ENCODE assay signal across 20 cellular contexts in genomic region chr2:96825057-96825456, GRCh38. TPM values are rescaled to one million over a fixed set of nuclear protein-coding genes. Genes with fewer than 3 reads are reported as not detected.
A peak's percentile ranks its signal among the peaks of the same experiment; 100 is the strongest.
DNase-seq lines count a peak whose midpoint lies in the region; ATAC-seq, FAIRE-seq and TF ChIP-seq lines count a peak whose summit lies in the region.
"Had no signal": no experiment of that assay in that cellular context is flagged by ENCODE, and none has a peak within 500 bp of the region (broad histone marks: within the 10 kb centered on the region; RNA-seq: fewer than 3 reads in every experiment).

No MANE protein-coding gene starts in this region.

- no peak overlapping the region for H2BK5ac ChIP-seq in IMR-90 (ENCODE audit: low read depth, low read length, poor library complexity, severe bottlenecking)

- peaks cover 12% of the 10 kb centered on the region; the same call in 1 of the 2 replicates for H3K9me1 ChIP-seq in IMR-90 (ENCODE audit: insufficient read depth, low read length)

- H2AK9ac ChIP-seq in IMR-90 (replicated peaks; ENCODE audit: low read depth, low read length, poor library complexity): no peak overlapping the region

- H3K4me1 ChIP-seq in Caco-2 (peaks cover 43% of the 10 kb centered on the region), IMR-90 (ENCODE audit: control insufficient read depth, insufficient read depth, low read length) (peaks cover 8% of the 10 kb centered on the region; the same call in 1 of the 2 replicates), kidney (ENCODE audit: control insufficient read depth in 1 of 2, insufficient read depth in 1 of 2, low read depth in 1 of 2, low read length in 2 of 2) (peaks cover 13% of the 10 kb centered on the region in 2 donors), spleen (peaks cover 11 to 42% (median 21%) of the 10 kb centered on the region in 6 donors)
- H3K4me1 ChIP-seq: HAP-1 had no signal

- H2BK15ac ChIP-seq in IMR-90 (ENCODE audit: low read depth, low read length): no peak overlapping the region

- POLR2A ChIA-PET in Caco-2 (lab: Charles Lee): no interaction called here
- POLR2A ChIA-PET in IMR-90 (lab: Charles Lee; ENCODE audit: unreplicated experiment): no interaction called here

- no peak overlapping the region for H3K14ac ChIP-seq in IMR-90 (replicated peaks; ENCODE audit: low read depth, low read length)

- H3K23ac ChIP-seq in IMR-90 (ENCODE audit: low read depth, low read length): no peak overlapping the region

- H3K9ac ChIP-seq in IMR-90 (ENCODE audit: low read depth, low read length) (no peak overlapping the region), kidney (ENCODE audit: low read length in 2 of 2) (no peak overlapping the region)
- H3K9ac ChIP-seq: BLaER1 had no signal

- H3K4me1 Mint-ChIP-seq in Caco-2 (ENCODE audit: low read depth, unreplicated experiment) (peaks cover 38% of the 10 kb centered on the region), HFFc6 (ENCODE audit: low read depth) (peaks cover 11% of the 10 kb centered on the region)

- TF ChIP-seq POLR2A in IMR-90 (IDR thresholded peaks at IDR 0.05; ENCODE audit: low read depth, low read length): no peak
- no peak for TF ChIP-seq POLR2A in spleen (IDR thresholded peaks at IDR 0.05)

- H3K27me3 Mint-ChIP-seq in Caco-2 (ENCODE audit: insufficient read depth, unreplicated experiment) (no peaks in the 10 kb centered on the region), HFFc6 (ENCODE audit: insufficient read depth) (no peaks in the 10 kb centered on the region; the same call in none of the 2 replicates)
- H3K27me3 Mint-ChIP-seq: CD4-positive, CD25-positive, alpha-beta regulatory T cell had no signal

- TF ChIP-seq RAD21 in IMR-90 (IDR thresholded peaks at IDR 0.05; ENCODE audit: low read length): no peak

- H2AK5ac ChIP-seq in IMR-90 (ENCODE audit: low read depth, low read length): 0 out of 2 replicates have a peak overlapping the region, but pooled peaks have one; percentile 1

- H3K27ac ChIP-seq in IMR-90 (ENCODE audit: insufficient read depth, low read length) (no peak overlapping the region), kidney (ENCODE audit: low read depth in 2 of 2, low read length in 2 of 2) (no peak overlapping the region), spleen (no peak overlapping the region)
- H3K27ac ChIP-seq: BLaER1, C4-2B had no signal

- no peak overlapping the region for H2BK20ac ChIP-seq in IMR-90 (ENCODE audit: low read depth, low read length)

- no peak overlapping the region for H3K4me3 Mint-ChIP-seq in Caco-2 (ENCODE audit: unreplicated experiment)
- no peak overlapping the region for H3K4me3 Mint-ChIP-seq in HFFc6
- H3K4me3 Mint-ChIP-seq: CD4-positive, CD25-positive, alpha-beta regulatory T cell; CD8-positive, alpha-beta T cell had no signal

- H3K18ac ChIP-seq in IMR-90 (ENCODE audit: low read depth, low read length): no peak overlapping the region

- H4K91ac ChIP-seq in IMR-90 (ENCODE audit: insufficient read depth, low read depth, low read length): no peak overlapping the region

- no peak overlapping the region for H2BK120ac ChIP-seq in IMR-90 (ENCODE audit: low read depth, low read length)

- peaks cover 13% of the 10 kb centered on the region for H3K36me3 ChIP-seq in Caco-2 (ENCODE audit: control insufficient read depth, insufficient read depth, low read length)
- peaks cover 26% of the 10 kb centered on the region for H3K36me3 ChIP-seq in IMR-90 (ENCODE audit: control insufficient read depth, insufficient read depth, low read length)
- peaks cover 25 to 30% of the 10 kb centered on the region in 2 donors for H3K36me3 ChIP-seq in kidney (ENCODE audit: control insufficient read depth in 1 of 2, insufficient read depth in 2 of 2, low read length in 2 of 2)
- H3K36me3 ChIP-seq in spleen: peaks cover 0 to 98% (median 60%) of the 10 kb centered on the region in 6 donors

- no peaks in the 10 kb centered on the region for H3K27me3 ChIP-seq in Caco-2 (replicated peaks; ENCODE audit: control insufficient read depth, insufficient read depth, low read length)
- no peaks in the 10 kb centered on the region for H3K27me3 ChIP-seq in IMR-90 (ENCODE audit: control insufficient read depth, insufficient read depth, low read length)
- no peaks in the 10 kb centered on the region for H3K27me3 ChIP-seq in spleen (replicated peaks in 1 of 7)
- H3K27me3 ChIP-seq: BLaER1 had no signal

- FAIRE-seq in kidney (lab: Jason Lieb, UNC): no peak
- FAIRE-seq: D721Med, GM12891, GM18507, H54 had no signal

- H3K9me3 ChIP-seq in Caco-2: no peaks in the 10 kb centered on the region
- H3K9me3 ChIP-seq in IMR-90 (ENCODE audit: control insufficient read depth, insufficient read depth, low read length): no peaks in the 10 kb centered on the region
- no peaks in the 10 kb centered on the region for H3K9me3 ChIP-seq in kidney (ENCODE audit: control insufficient read depth in 1 of 2, low read length in 2 of 2)
- H3K9me3 ChIP-seq in spleen: no peaks in the 10 kb centered on the region
- H3K9me3 ChIP-seq: BLaER1, HAP-1 had no signal

- H3K4me3 ChIP-seq in Caco-2 (ENCODE audit: low read depth, low read length) (no peak overlapping the region), IMR-90 (ENCODE audit: insufficient read depth, low read depth, low read length) (no peak overlapping the region), kidney (ENCODE audit: low read length in 2 of 2) (no peak overlapping the region), spleen (no peak overlapping the region)
- H3K4me3 ChIP-seq: BLaER1, HAP-1 had no signal

- H3K9me3 Mint-ChIP-seq in Caco-2 (ENCODE audit: unreplicated experiment): no peaks in the 10 kb centered on the region
- H3K9me3 Mint-ChIP-seq in HFFc6: no peaks in the 10 kb centered on the region
- H3K9me3 Mint-ChIP-seq: CD4-positive, CD25-positive, alpha-beta regulatory T cell; CD8-positive, alpha-beta T cell had no signal

- 92% methylated on average over 10 of the region's 14 CpGs; no CpG with 5 or more reads in 1 of the 2 experiments for WGBS in IMR-90 (ENCODE audit: extremely low coverage in 2 of 2, insufficient read length in 1 of 2), 2 experiments
- 81 to 96% (median 93%) methylated on average over 11 to 14 of the region's 14 CpGs for WGBS in spleen, 5 donors

- no peak overlapping the region for H3K56ac ChIP-seq in IMR-90 (ENCODE audit: extremely low read depth, insufficient read depth, low read length)

- TF ChIP-seq CTCF in Caco-2 (IDR thresholded peaks at IDR 0.05; ENCODE audit: insufficient read depth in 1 of 2, low read depth in 1 of 2, low read length in 1 of 2, severe bottlenecking in 1 of 2, unreplicated experiment in 1 of 2): no peak
- no peak for TF ChIP-seq CTCF in IMR-90 (conservative IDR thresholded peaks at IDR 0.05; ENCODE audit: low read depth, low read length)
- TF ChIP-seq CTCF in kidney (IDR thresholded peaks at IDR 0.05; ENCODE audit: borderline replicate concordance, extremely low read depth, insufficient read depth): no peak
- no peak for TF ChIP-seq CTCF in spleen (IDR thresholded peaks at IDR 0.05 in 8 of 11, conservative IDR thresholded peaks at IDR 0.05 in 3 of 11)
- no peak for TF ChIP-seq CTCF in HFFc6 (IDR thresholded peaks at IDR 0.05)

- no peak overlapping the region for H2AFZ ChIP-seq in IMR-90 (replicated peaks; ENCODE audit: low read length, poor library complexity)

- CTCF ChIA-PET in Caco-2 (lab: Charles Lee): interaction anchor here (1.5 to 1.6 kb wide), 2 partner anchors 33 to 271 kb away, joined by 3 to 8 read pairs; partner anchors contain the start of gene ANKRD39
- CTCF ChIA-PET in IMR-90 (lab: Yijun Ruan, JAX): interaction anchor here (1.0 kb wide), 1 partner anchor 14 kb away, joined by 3 read pairs; no protein-coding TSS in a partner anchor

- BruUV-seq in Caco-2 (replicated peaks; lab: Mats Ljungman, UMichigan) (no TSS peak), IMR-90 (replicated peaks; lab: Mats Ljungman, UMichigan) (no TSS peak)

- in situ Hi-C loops in IMR-90 (cut with MboI; ENCODE audit: low sequenced_read_pairs): no loop called here

- DNase-seq in Caco-2: no peak
- no peak for DNase-seq in IMR-90
- DNase-seq in kidney: peak; percentile 41
- DNase-seq in spleen: peak; percentile 61
- no peak for DNase-seq in HFFc6
- DNase-seq in DMS53 (lab: John Stamatoyannopoulos, UW): no peak
- DNase-seq: CD4-positive, CD25-positive, alpha-beta regulatory T cell; CD8-positive, alpha-beta T cell; DMS 273 treated with DMSO at 0.1 percent for 48 hours; DMS79 treated with DMSO at 0.1 percent for 48 hours; GF-D8; GOT3 had no signal

- dilution Hi-C loops in IMR-90 (cut with HindIII; ENCODE audit: low sequenced_read_pairs, unreplicated experiment): no loop called here

- H4K5ac ChIP-seq in IMR-90 (ENCODE audit: low read depth, low read length): no peak overlapping the region

- peak overlapping the region; percentile 46 for H3K27ac Mint-ChIP-seq in Caco-2 (ENCODE audit: unreplicated experiment)
- no peak overlapping the region for H3K27ac Mint-ChIP-seq in HFFc6
- H3K27ac Mint-ChIP-seq: CD8-positive, alpha-beta T cell had no signal

- intact Hi-C loops in Caco-2 (cut with micrococcal nuclease; ENCODE audit: unreplicated experiment) (no loop called here), IMR-90 (cut with micrococcal nuclease) (no loop called here), kidney (cut with DNase I) (no loop called here), spleen (cut with DNase I; ENCODE audit: low total_unique reads) (no loop called here)

- H3K4ac ChIP-seq in IMR-90 (ENCODE audit: low read depth, low read length): no peak overlapping the region

- H4K8ac ChIP-seq in IMR-90 (ENCODE audit: low read depth in 2 of 2, low read length in 2 of 2): no peak overlapping the region

- peaks cover 16 to 36% of the 10 kb centered on the region in 2 experiments for H3K79me1 ChIP-seq in IMR-90 (ENCODE audit: low read depth in 1 of 2, low read length in 2 of 2)

- no peak overlapping the region for H3K4me2 ChIP-seq in IMR-90 (ENCODE audit: low read depth, low read length)
- H3K4me2 ChIP-seq: BLaER1 had no signal

- peaks cover 97% of the 10 kb centered on the region for H3K36me3 Mint-ChIP-seq in Caco-2 (ENCODE audit: insufficient read depth, unreplicated experiment)
- peaks cover 8% of the 10 kb centered on the region; the same call in 1 of the 2 replicates for H3K36me3 Mint-ChIP-seq in HFFc6 (ENCODE audit: low read depth)

- ATAC-seq in IMR-90 (ENCODE audit: low read depth) (no peak), HG03342 (IDR thresholded peaks at IDR 0.05; ENCODE audit: unreplicated experiment) (no peak)
- ATAC-seq: CD8-positive, alpha-beta T cell had no signal

- H4K20me1 ChIP-seq in IMR-90 (ENCODE audit: insufficient read depth, low read length): peaks cover 32% of the 10 kb centered on the region

RNA-seq across cellular contexts. Expression of gene CNNM3, which starts 9.0 kb away (rescaled TPM):
- total RNA-seq in Caco-2 (2022) (62.5 and 69.1 TPM in 2 replicates), IMR-90 (2012; rRNA removed) (2.2 and 2.3 TPM in 2 replicates), kidney (26.1 TPM), spleen (10 to 100 TPM; 20.7 to 37.8 (median 25.6) TPM)
- polyA plus RNA-seq in IMR-90 (2012; rRNA removed) (6.1 and 6.3 TPM in 2 replicates), kidney (ENCODE audit: insufficient read depth, low read depth, low replicate concordance) (6.9 TPM), spleen (1 to 10 TPM; 3.7 to 7.8 (median 3.7) TPM)
- 4.7 and 6.3 TPM in 2 replicates for polyA plus RNA-seq in IMR-90 (2012; cell fraction: cytosol; rRNA removed)
- 7.9 and 10.3 TPM in 2 replicates for polyA plus RNA-seq in IMR-90 (2012; cell fraction: nucleus; rRNA removed; ENCODE audit: low replicate concordance)
- 1 to 10 TPM; 6.3 to 10.0 (median 8.5) TPM for total RNA-seq in HFFc6 (2021; fragmentation: NEBNext Ultra II Directional; extraction: Animal tissue kit (Norgen Biotek cat#: 25700))

RNA-seq across cellular contexts. Expression of gene ANKRD23, which starts 18.8 kb away (rescaled TPM):
- total RNA-seq in Caco-2 (2022): 2.5 and 7.4 TPM in 2 replicates
- 0.54 and 0.83 TPM in 2 replicates for total RNA-seq in IMR-90 (2012; rRNA removed)
- polyA plus RNA-seq in IMR-90 (2012; rRNA removed): 1.5 and 1.6 TPM in 2 replicates
- polyA plus RNA-seq in IMR-90 (2012; cell fraction: cytosol; rRNA removed): 0.19 and 0.77 TPM in 2 replicates
- polyA plus RNA-seq in IMR-90 (2012; cell fraction: nucleus; rRNA removed; ENCODE audit: low replicate concordance): 9.2 and 17.0 TPM in 2 replicates
- total RNA-seq in kidney: 4.0 TPM
- 1.6 TPM for polyA plus RNA-seq in kidney (ENCODE audit: insufficient read depth, low read depth, low replicate concordance)
- total RNA-seq in spleen: 10 to 100 TPM in 3 of 7 donors, 1 to 10 TPM in 4; 4.6 to 19.8 (median 9.3) TPM
- polyA plus RNA-seq in spleen: 1 to 10 TPM; 2.4 to 4.9 (median 3.9) TPM
- 1 to 10 TPM in 4 of 6 experiments, under 1 TPM in 2; 0.71 to 1.8 (median 1.3) TPM for total RNA-seq in HFFc6 (2021; fragmentation: NEBNext Ultra II Directional; extraction: Animal tissue kit (Norgen Biotek cat#: 25700))

RNA-seq across cellular contexts. Expression of gene ANKRD39, which starts 32.8 kb away (rescaled TPM):
- total RNA-seq in Caco-2 (2022) (19.3 and 21.6 TPM in 2 replicates), IMR-90 (2012; rRNA removed) (12.5 and 13.6 TPM in 2 replicates), kidney (10.8 TPM), spleen (10 to 100 TPM; 13.6 to 32.2 (median 22.5) TPM)
- polyA plus RNA-seq in IMR-90 (2012; rRNA removed) (15.9 and 17.0 TPM in 2 replicates), kidney (ENCODE audit: insufficient read depth, low read depth, low replicate concordance) (19.2 TPM), spleen (10 to 100 TPM; 13.7 to 17.7 (median 15.8) TPM)
- 13.1 and 24.9 TPM in 2 replicates for polyA plus RNA-seq in IMR-90 (2012; cell fraction: cytosol; rRNA removed)
- polyA plus RNA-seq in IMR-90 (2012; cell fraction: nucleus; rRNA removed; ENCODE audit: low replicate concordance): 13.0 and 25.7 TPM in 2 replicates
- total RNA-seq in HFFc6 (2021; fragmentation: NEBNext Ultra II Directional; extraction: Animal tissue kit (Norgen Biotek cat#: 25700)): 10 to 100 TPM; 14.7 to 16.3 (median 15.3) TPM

RNA-seq across cellular contexts. Expression of gene SEMA4C, which starts 44.8 kb away (rescaled TPM):
- 29.9 and 31.4 TPM in 2 replicates for total RNA-seq in Caco-2 (2022)
- 13.3 and 15.8 TPM in 2 replicates for total RNA-seq in IMR-90 (2012; rRNA removed)
- polyA plus RNA-seq in IMR-90 (2012; rRNA removed): 24.3 and 25.5 TPM in 2 replicates
- polyA plus RNA-seq in IMR-90 (2012; cell fraction: cytosol; rRNA removed): 15.1 and 22.2 TPM in 2 replicates
- 38.1 and 86.4 TPM in 2 replicates for polyA plus RNA-seq in IMR-90 (2012; cell fraction: nucleus; rRNA removed; ENCODE audit: low replicate concordance)
- total RNA-seq in kidney: 44.6 TPM
- polyA plus RNA-seq in kidney (ENCODE audit: insufficient read depth, low read depth, low replicate concordance): 11.1 TPM
- total RNA-seq in spleen: 100 to 1,000 TPM in 2 of 7 donors, 10 to 100 TPM in 5; 59.7 to 205 (median 70.3) TPM
- polyA plus RNA-seq in spleen: 10 to 100 TPM in 2 of 3 donors, 1 to 10 TPM in 1; 6.1 to 37.2 (median 16.5) TPM
- total RNA-seq in HFFc6 (2021; fragmentation: NEBNext Ultra II Directional; extraction: Animal tissue kit (Norgen Biotek cat#: 25700)): 10 to 100 TPM; 11.6 to 13.7 (median 12.7) TPM

Comparison
In these comparisons a context has a peak if more than half of its experiments do, and no peak if none do; other contexts are left out.
1. DNase-seq: peak in kidney (single experiment) and spleen (single experiment); none in Caco-2 (0 of 2), IMR-90 (single experiment), HFFc6 (single experiment) and DMS53 (single experiment).